In the genomic region with DNA sequence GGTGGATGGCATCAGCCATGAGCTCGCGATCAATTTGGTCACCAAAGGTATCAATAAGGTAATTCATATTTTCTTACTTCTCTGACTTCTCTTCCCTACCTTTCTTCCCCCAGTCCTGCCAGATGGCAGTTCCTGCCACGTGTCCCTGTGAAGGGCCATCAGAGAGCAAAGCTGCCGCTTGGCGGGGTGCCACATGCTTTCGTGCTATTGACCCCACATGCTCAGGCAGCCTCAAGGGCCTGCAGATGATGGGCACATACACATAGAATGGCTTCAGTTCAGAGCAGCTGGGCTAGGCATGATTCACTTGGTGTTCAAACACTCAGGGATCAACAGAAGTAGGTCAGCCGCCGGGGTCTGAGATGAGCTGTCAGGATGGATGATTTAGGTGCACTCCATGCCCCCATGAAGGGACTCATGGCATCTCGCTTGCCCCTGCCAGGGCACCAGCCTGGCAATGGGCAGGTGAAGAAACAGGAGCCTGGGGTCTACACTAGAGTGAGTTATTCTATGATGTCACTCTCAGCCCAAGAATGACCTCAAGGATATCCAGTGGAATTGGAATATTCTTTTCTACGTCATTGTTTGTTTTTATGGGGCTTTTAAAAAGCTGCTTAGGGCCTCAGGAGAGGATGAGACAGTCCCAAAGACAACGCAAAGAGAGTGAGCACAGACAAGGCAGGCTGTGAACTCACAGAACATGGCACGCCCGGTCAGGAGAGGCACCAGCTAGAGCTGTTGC, we compare ENCODE assay signal across 15 cellular contexts. TPM values are rescaled to one million over a fixed set of nuclear protein-coding genes. Genes with fewer than 3 reads are reported as not detected.
DNase-seq lines count a peak whose midpoint lies in the region; ATAC-seq and TF ChIP-seq lines count a peak whose summit lies in the region.
"Had no signal": no experiment of that assay in that cellular context is flagged by ENCODE, and none has a peak within 500 bp of the region (broad histone marks: within the 10 kb centered on the region; RNA-seq: fewer than 3 reads in every experiment).

No MANE protein-coding gene starts in this region.

- no peak overlapping the region for H3K4me2 ChIP-seq in neuronal stem cell (ENCODE audit: insufficient read depth, low read length, poor library complexity, severe bottlenecking)
- H3K4me2 ChIP-seq: GM23338 had no signal

- H2AFZ ChIP-seq in neuronal stem cell (ENCODE audit: low read length) = no peak overlapping the region
- H2AFZ ChIP-seq: GM23338 had no signal

- no peak overlapping the region for H2AK5ac ChIP-seq in neuronal stem cell (ENCODE audit: low read depth, low read length)

- H3K27me3 ChIP-seq in neuronal stem cell (ENCODE audit: control insufficient read depth in 3 of 3, insufficient read depth in 3 of 3, low read depth in 1 of 3, low read length in 3 of 3) = peaks cover 0 to 24% (median 0%) of the 10 kb centered on the region in 3 experiments
- H3K27me3 ChIP-seq: breast epithelium, suprapubic skin had no signal

- POLR2A ChIA-PET in HEK293 (lab: Yijun Ruan, JAX) (no interaction called here), RWPE1 (lab: Yijun Ruan, JAX; ENCODE audit: low non-redundant PET) (no interaction called here)

- H3K9ac ChIP-seq in neuronal stem cell (ENCODE audit: low read depth, low read length, poor library complexity) = no peak overlapping the region

- peak overlapping the region; percentile 52 for H3K18ac ChIP-seq in neuronal stem cell (ENCODE audit: low read length)

- no peak overlapping the region for H2BK5ac ChIP-seq in neuronal stem cell (ENCODE audit: low read length)

- no peak overlapping the region for H2BK120ac ChIP-seq in neuronal stem cell (ENCODE audit: low read depth, low read length)

- H3K27ac ChIP-seq in HEK293 (ENCODE audit: extremely low read depth, low read depth, low read length) (no peak overlapping the region), neuronal stem cell (replicated peaks; ENCODE audit: low read length) (no peak overlapping the region), RWPE1 (no peak overlapping the region)
- H3K27ac ChIP-seq: breast epithelium, neutrophil, SJCRH30, suprapubic skin had no signal

- WGBS in neuronal stem cell (ENCODE audit: extremely low coverage in 2 of 2, insufficient read length in 2 of 2, insufficient replicate concordance in 1 of 2), 2 donors = no CpG with 5 or more reads among the region's 13 CpGs

- no peak overlapping the region for H2BK15ac ChIP-seq in neuronal stem cell (ENCODE audit: low read length)

- no peak overlapping the region for H3K23ac ChIP-seq in neuronal stem cell (ENCODE audit: low read depth, low read length, poor library complexity)

- H3K4me1 ChIP-seq in HEK293 (ENCODE audit: control insufficient read depth, insufficient read depth, low read length) (no peaks in the 10 kb centered on the region), neuronal stem cell (ENCODE audit: control insufficient read depth in 2 of 2, insufficient read depth in 1 of 2, low read depth in 1 of 2, low read length in 2 of 2) (no peaks in the 10 kb centered on the region)
- H3K4me1 ChIP-seq: breast epithelium, SJCRH30, suprapubic skin had no signal

- no peak overlapping the region for H2BK12ac ChIP-seq in neuronal stem cell (ENCODE audit: low read length)

- H3K4ac ChIP-seq in neuronal stem cell (ENCODE audit: low read length) = no peak overlapping the region

- H3K4me3 ChIP-seq in HEK293 (ENCODE audit: low read depth, low read length) = no peak overlapping the region
- H3K4me3 ChIP-seq in neuronal stem cell (ENCODE audit: low read length in 2 of 2) = peak overlapping the region in 1 of 2 donors; percentile 48
- H3K4me3 ChIP-seq: breast epithelium, GM23338, SJCRH30, suprapubic skin had no signal

- CTCF ChIA-PET in HEK293 (lab: Yijun Ruan, JAX) (interaction anchor here (0.6 to 0.8 kb wide), 2 partner anchors 195 to 271 kb away, joined by 3 read pairs; no protein-coding TSS in a partner anchor), RWPE1 (lab: Yijun Ruan, JAX) (interaction anchor here (0.6 kb wide), 1 partner anchor 23 kb away, joined by 3 read pairs; no protein-coding TSS in a partner anchor)

- H3K9me3 ChIP-seq in HEK293 (ENCODE audit: control insufficient read depth, insufficient read depth, low read depth, low read length) (no peaks in the 10 kb centered on the region), neuronal stem cell (replicated peaks in 1 of 2; ENCODE audit: control insufficient read depth in 2 of 2, insufficient read depth in 1 of 2, low read depth in 1 of 2, low read length in 2 of 2) (peaks cover 0 to 4% of the 10 kb centered on the region in 2 donors)
- H3K9me3 ChIP-seq: breast epithelium, neutrophil, SJCRH30, suprapubic skin had no signal

- no peak overlapping the region for H4K8ac ChIP-seq in neuronal stem cell (ENCODE audit: low read depth, low read length)

- peak; percentile 98 for DNase-seq in NCI-H2029 (lab: John Stamatoyannopoulos, UW)
- DNase-seq in NCI-H69 (lab: John Stamatoyannopoulos, UW) = peak; percentile 30
- no peak for DNase-seq in neuronal stem cell (ENCODE audit: low spot score)
- no peak for DNase-seq in RWPE1 (ENCODE audit: low spot score)
- DNase-seq in NCI-H146 (lab: John Stamatoyannopoulos, UW) = no peak
- DNase-seq: activated CD4-positive, alpha-beta T cell treated with anti-CD3 and anti-CD28 coated beads for 4 hours; C1 segment of cervical spinal cord; SJCRH30 had no signal

- H4K91ac ChIP-seq in neuronal stem cell (ENCODE audit: low read depth, low read length, poor library complexity) = no peak overlapping the region

- no peaks in the 10 kb centered on the region for H3K36me3 ChIP-seq in HEK293 (ENCODE audit: control insufficient read depth in 2 of 2, insufficient read depth in 1 of 2, low read length in 2 of 2)
- H3K36me3 ChIP-seq in neuronal stem cell (replicated peaks in 1 of 2; ENCODE audit: control insufficient read depth in 2 of 2, insufficient read depth in 2 of 2, low read length in 2 of 2) = no peaks in the 10 kb centered on the region
- H3K36me3 ChIP-seq: breast epithelium, neutrophil, SJCRH30, suprapubic skin had no signal

- no peak for ATAC-seq in HG02938 (IDR thresholded peaks at IDR 0.05; ENCODE audit: unreplicated experiment)
- ATAC-seq: GM23338, sciatic nerve had no signal

- TF ChIP-seq CTCF in HEK293 (tag by site-specific recombination; IDR thresholded peaks at IDR 0.05) (no peak), RWPE1 (conservative IDR thresholded peaks at IDR 0.05; ENCODE audit: low read depth) (no peak)

- H3K14ac ChIP-seq in neuronal stem cell (ENCODE audit: low read length) = no peak overlapping the region

- no peaks in the 10 kb centered on the region for H3K79me1 ChIP-seq in neuronal stem cell (ENCODE audit: low read depth, low read length)

TF ChIP-seq in HEK293, 187 proteins besides CTCF, POLR2A, EP300 and RAD21:
- TF ChIP-seq ZNF214 (tag by site-specific recombination; IDR thresholded peaks at IDR 0.05; ENCODE audit: borderline replicate concordance) (no peak), ZBTB21 (tag by site-specific recombination; IDR thresholded peaks at IDR 0.05) (no peak), HIC1 (tag by site-specific recombination; IDR thresholded peaks at IDR 0.05) (no peak), ZNF629 (tag by site-specific recombination; IDR thresholded peaks at IDR 0.05) (0 out of 2 replicates have a peak, but pooled peaks have one; percentile 31)
- TF ChIP-seq, protein P1, sequence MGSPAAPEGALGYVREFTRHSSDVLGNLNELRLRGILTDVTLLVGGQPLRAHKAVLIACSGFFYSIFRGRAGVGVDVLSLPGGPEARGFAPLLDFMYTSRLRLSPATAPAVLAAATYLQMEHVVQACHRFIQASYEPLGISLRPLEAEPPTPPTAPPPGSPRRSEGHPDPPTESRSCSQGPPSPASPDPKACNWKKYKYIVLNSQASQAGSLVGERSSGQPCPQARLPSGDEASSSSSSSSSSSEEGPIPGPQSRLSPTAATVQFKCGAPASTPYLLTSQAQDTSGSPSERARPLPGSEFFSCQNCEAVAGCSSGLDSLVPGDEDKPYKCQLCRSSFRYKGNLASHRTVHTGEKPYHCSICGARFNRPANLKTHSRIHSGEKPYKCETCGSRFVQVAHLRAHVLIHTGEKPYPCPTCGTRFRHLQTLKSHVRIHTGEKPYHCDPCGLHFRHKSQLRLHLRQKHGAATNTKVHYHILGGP (tag by site-specific recombination; IDR thresholded peaks at IDR 0.05) = no peak
TF ChIP-seq in HEK293: peak in this region for 1.

RNA-seq across cellular contexts. Expression of gene BANF2, which starts 25.5 kb away (rescaled TPM):
- polyA plus RNA-seq in neuronal stem cell (2013, experiment 1 of 2) = not detected
- polyA plus RNA-seq in neuronal stem cell (2013, experiment 2 of 2) = not detected
- polyA plus RNA-seq: GM23338 had no signal

RNA-seq across cellular contexts. Expression of gene RRBP1, which starts 43.2 kb away (rescaled TPM):
- polyA plus RNA-seq in neuronal stem cell (2013, experiment 1 of 2) = 22.3 TPM
- 23.5 TPM for polyA plus RNA-seq in neuronal stem cell (2013, experiment 2 of 2)

Comparison
In these comparisons a context has a peak if more than half of its experiments do, and no peak if none do; other contexts are left out.
1. DNase-seq: peak in NCI-H2029 (single experiment) and NCI-H69 (single experiment); none in neuronal stem cell (single experiment), RWPE1 (single experiment) and NCI-H146 (single experiment).